ENCODE assay signal across 2 cellular contexts in genomic region chr9:107334103-107334776, GRCh38.
TF ChIP-seq lines count a peak whose summit lies in the region.

No MANE protein-coding gene starts in this region.

TF ChIP-seq in HCT116, 20 proteins besides CTCF, POLR2A, EP300 and RAD21:
- TF ChIP-seq POLR2AphosphoS5 (IDR thresholded peaks at IDR 0.05; ENCODE audit: low read depth, low read length) (peak; percentile 40; the same call in 1 of the 2 replicates), CBX3 (IDR thresholded peaks at IDR 0.05; ENCODE audit: low read depth) (no peak)

TF ChIP-seq in GM12878, 131 proteins besides CTCF, POLR2A, EP300 and RAD21:
- TF ChIP-seq HSF1 (IDR thresholded peaks at IDR 0.05; ENCODE audit: low read depth, low read length) (no peak), ESRRA (IDR thresholded peaks at IDR 0.05; ENCODE audit: low read length) (no peak), POLR2AphosphoS5 (IDR thresholded peaks at IDR 0.05; ENCODE audit: low read length) (peak; percentile 28; the same call in 1 of the 2 replicates)
